Comparison of ENCODE assay signal across 8 cellular contexts in the genomic region with DNA sequence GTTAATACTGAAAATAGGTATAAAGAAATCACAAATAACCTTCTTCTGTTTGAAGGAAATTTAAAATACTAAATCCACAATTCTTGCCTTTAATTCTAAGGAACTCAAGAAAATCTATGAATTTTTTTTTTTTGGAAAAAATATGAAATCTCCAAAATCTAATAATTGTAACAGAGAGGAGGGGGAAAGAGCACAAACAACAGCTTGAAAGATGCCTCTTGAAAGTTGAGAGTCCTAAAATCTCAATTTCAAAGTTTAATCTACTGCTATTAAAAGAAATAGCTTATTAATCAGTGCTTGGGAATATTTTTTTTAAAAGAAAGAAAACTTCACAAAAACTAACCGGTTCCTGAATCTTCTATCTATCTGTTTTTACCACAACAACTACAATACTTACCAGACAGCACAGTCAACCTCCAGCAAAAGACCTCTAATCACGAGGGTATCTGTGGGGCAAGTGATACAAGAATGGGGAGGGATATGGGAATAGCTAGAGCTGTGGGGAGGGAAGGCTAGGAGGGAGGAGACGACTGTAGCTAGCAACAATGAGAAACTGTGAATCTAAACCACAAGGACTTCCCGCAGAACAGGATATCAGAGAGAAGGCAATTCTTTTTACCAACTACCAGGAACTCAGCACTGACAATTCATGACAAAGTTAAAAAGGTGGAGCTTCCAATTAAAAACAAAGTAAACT. TPM values are rescaled to one million over a fixed set of nuclear protein-coding genes. Genes with fewer than 3 reads are reported as not detected.
DNase-seq lines count a peak whose midpoint lies in the region; ATAC-seq, FAIRE-seq and TF ChIP-seq lines count a peak whose summit lies in the region.

A gene with protein sequence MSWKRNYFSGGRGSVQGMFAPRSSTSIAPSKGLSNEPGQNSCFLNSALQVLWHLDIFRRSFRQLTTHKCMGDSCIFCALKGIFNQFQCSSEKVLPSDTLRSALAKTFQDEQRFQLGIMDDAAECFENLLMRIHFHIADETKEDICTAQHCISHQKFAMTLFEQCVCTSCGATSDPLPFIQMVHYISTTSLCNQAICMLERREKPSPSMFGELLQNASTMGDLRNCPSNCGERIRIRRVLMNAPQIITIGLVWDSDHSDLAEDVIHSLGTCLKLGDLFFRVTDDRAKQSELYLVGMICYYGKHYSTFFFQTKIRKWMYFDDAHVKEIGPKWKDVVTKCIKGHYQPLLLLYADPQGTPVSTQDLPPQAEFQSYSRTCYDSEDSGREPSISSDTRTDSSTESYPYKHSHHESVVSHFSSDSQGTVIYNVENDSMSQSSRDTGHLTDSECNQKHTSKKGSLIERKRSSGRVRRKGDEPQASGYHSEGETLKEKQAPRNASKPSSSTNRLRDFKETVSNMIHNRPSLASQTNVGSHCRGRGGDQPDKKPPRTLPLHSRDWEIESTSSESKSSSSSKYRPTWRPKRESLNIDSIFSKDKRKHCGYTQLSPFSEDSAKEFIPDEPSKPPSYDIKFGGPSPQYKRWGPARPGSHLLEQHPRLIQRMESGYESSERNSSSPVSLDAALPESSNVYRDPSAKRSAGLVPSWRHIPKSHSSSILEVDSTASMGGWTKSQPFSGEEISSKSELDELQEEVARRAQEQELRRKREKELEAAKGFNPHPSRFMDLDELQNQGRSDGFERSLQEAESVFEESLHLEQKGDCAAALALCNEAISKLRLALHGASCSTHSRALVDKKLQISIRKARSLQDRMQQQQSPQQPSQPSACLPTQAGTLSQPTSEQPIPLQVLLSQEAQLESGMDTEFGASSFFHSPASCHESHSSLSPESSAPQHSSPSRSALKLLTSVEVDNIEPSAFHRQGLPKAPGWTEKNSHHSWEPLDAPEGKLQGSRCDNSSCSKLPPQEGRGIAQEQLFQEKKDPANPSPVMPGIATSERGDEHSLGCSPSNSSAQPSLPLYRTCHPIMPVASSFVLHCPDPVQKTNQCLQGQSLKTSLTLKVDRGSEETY (N-terminal part only) (minus strand): TSS at position 462 of the 697 bp plus-strand sequence. CDS start 15,684 bp downstream, outside the sequence.

- no peak within 1 kb of the TSS for H3K27ac ChIP-seq in neural cell (ENCODE audit: low read length)

- no peak for FAIRE-seq in frontal cortex (lab: Jason Lieb, UNC)

- POLR2A ChIA-PET in activated CD8-positive, alpha-beta T cell treated with anti-CD3 and anti-CD28 coated beads for 36 hours (lab: Charles Lee): interaction anchor here (0.6 to 1.0 kb wide), 3 partner anchors 23 to 35 kb away, joined by 3 to 4 read pairs (median 3); no protein-coding TSS in a partner anchor

- no peaks in the 10 kb centered on the region for H3K9me3 Mint-ChIP-seq in activated CD8-positive, alpha-beta T cell treated with anti-CD3 and anti-CD28 coated beads for 36 hours

- H3F3A ChIP-seq in neural cell (ENCODE audit: insufficient read depth, low read length, poor library complexity, severe bottlenecking): no peaks in the 10 kb centered on the region

- TF ChIP-seq CTCF in AG10803 (conservative IDR thresholded peaks at IDR 0.05; ENCODE audit: low read length): no peak
- TF ChIP-seq CTCF in activated CD8-positive, alpha-beta T cell treated with anti-CD3 and anti-CD28 coated beads for 36 hours (IDR thresholded peaks at IDR 0.05): no peak
- TF ChIP-seq CTCF in neural cell (IDR thresholded peaks at IDR 0.05; ENCODE audit: poor library complexity, severe bottlenecking): no peak

- peak within 1 kb of the TSS; percentile 32 for H3K4me3 ChIP-seq in AG10803 (ENCODE audit: low read length)
- H3K4me3 ChIP-seq in neural cell (ENCODE audit: low read length): no peak within 1 kb of the TSS

- H3K4me3 Mint-ChIP-seq in activated CD8-positive, alpha-beta T cell treated with anti-CD3 and anti-CD28 coated beads for 36 hours: peak within 1 kb of the TSS; percentile 33

- CTCF ChIA-PET in activated CD8-positive, alpha-beta T cell treated with anti-CD3 and anti-CD28 coated beads for 36 hours (lab: Charles Lee): interaction anchor here (1.0 kb wide), 1 partner anchor 53 kb away, joined by 4 read pairs; no protein-coding TSS in a partner anchor

- no peak within 1 kb of the TSS for H3K4me2 ChIP-seq in neural cell (ENCODE audit: low read length)

- peaks cover 11% of the 10 kb centered on the region for H3K79me2 ChIP-seq in neural cell (replicated peaks; ENCODE audit: insufficient read depth, low read length)

- H3K4me1 Mint-ChIP-seq in activated CD8-positive, alpha-beta T cell treated with anti-CD3 and anti-CD28 coated beads for 36 hours (ENCODE audit: low read depth): peaks cover 19% of the 10 kb centered on the region

- peak; percentile 45 for ATAC-seq in activated CD8-positive, alpha-beta T cell treated with anti-CD3 and anti-CD28 coated beads for 36 hours
- no peak for ATAC-seq in HG03025 (IDR thresholded peaks at IDR 0.05; ENCODE audit: low FRiP score, unreplicated experiment)
- no peak for ATAC-seq in HG02885 (IDR thresholded peaks at IDR 0.05; ENCODE audit: poor library complexity, unreplicated experiment)
- ATAC-seq in GM21528 (IDR thresholded peaks at IDR 0.05; ENCODE audit: low FRiP score, unreplicated experiment): no peak

- H3K27me3 ChIP-seq in neural cell (ENCODE audit: insufficient read depth, low read depth, low read length): no peaks in the 10 kb centered on the region

- H4K20me1 ChIP-seq in neural cell (ENCODE audit: insufficient read depth): no peaks in the 10 kb centered on the region

- H3K36me3 ChIP-seq in neural cell (ENCODE audit: insufficient read depth, low read length): no peaks in the 10 kb centered on the region

- H3K9me2 ChIP-seq in neural cell (ENCODE audit: insufficient read depth, low read length): no peaks in the 10 kb centered on the region

- intact Hi-C loops in activated CD8-positive, alpha-beta T cell treated with anti-CD3 and anti-CD28 coated beads for 36 hours (cut with micrococcal nuclease): no loop called here

- no peak for TF ChIP-seq EP300 in neural cell (conservative IDR thresholded peaks at IDR 0.05; ENCODE audit: poor library complexity, severe bottlenecking)

- DNase-seq in AG10803 (ENCODE audit: low read depth): peak; percentile 76
- peak; percentile 76 for DNase-seq in HCEC 1CT
- no peak for DNase-seq in activated CD8-positive, alpha-beta T cell treated with anti-CD3 and anti-CD28 coated beads for 36 hours
- DNase-seq in frontal cortex (ENCODE audit: low spot score in 2 of 2): no peak

- no peaks in the 10 kb centered on the region for H3K9me3 ChIP-seq in neural cell (ENCODE audit: low read length)

- no peaks in the 10 kb centered on the region for H3K36me3 Mint-ChIP-seq in activated CD8-positive, alpha-beta T cell treated with anti-CD3 and anti-CD28 coated beads for 36 hours (ENCODE audit: low read depth)

- no peak within 1 kb of the TSS for H3K9ac ChIP-seq in neural cell (ENCODE audit: low read length)

- no peaks in the 10 kb centered on the region for H3K27me3 Mint-ChIP-seq in activated CD8-positive, alpha-beta T cell treated with anti-CD3 and anti-CD28 coated beads for 36 hours

- H3K27ac Mint-ChIP-seq in activated CD8-positive, alpha-beta T cell treated with anti-CD3 and anti-CD28 coated beads for 36 hours: peak within 1 kb of the TSS; percentile 58

- no peak within 1 kb of the TSS for H2AFZ ChIP-seq in neural cell (ENCODE audit: low read depth, low read length)

- no peak for TF ChIP-seq RAD21 in neural cell (conservative IDR thresholded peaks at IDR 0.05)

TF ChIP-seq in neural cell, 6 proteins besides CTCF, POLR2A, EP300 and RAD21:
- TF ChIP-seq, protein P1, sequence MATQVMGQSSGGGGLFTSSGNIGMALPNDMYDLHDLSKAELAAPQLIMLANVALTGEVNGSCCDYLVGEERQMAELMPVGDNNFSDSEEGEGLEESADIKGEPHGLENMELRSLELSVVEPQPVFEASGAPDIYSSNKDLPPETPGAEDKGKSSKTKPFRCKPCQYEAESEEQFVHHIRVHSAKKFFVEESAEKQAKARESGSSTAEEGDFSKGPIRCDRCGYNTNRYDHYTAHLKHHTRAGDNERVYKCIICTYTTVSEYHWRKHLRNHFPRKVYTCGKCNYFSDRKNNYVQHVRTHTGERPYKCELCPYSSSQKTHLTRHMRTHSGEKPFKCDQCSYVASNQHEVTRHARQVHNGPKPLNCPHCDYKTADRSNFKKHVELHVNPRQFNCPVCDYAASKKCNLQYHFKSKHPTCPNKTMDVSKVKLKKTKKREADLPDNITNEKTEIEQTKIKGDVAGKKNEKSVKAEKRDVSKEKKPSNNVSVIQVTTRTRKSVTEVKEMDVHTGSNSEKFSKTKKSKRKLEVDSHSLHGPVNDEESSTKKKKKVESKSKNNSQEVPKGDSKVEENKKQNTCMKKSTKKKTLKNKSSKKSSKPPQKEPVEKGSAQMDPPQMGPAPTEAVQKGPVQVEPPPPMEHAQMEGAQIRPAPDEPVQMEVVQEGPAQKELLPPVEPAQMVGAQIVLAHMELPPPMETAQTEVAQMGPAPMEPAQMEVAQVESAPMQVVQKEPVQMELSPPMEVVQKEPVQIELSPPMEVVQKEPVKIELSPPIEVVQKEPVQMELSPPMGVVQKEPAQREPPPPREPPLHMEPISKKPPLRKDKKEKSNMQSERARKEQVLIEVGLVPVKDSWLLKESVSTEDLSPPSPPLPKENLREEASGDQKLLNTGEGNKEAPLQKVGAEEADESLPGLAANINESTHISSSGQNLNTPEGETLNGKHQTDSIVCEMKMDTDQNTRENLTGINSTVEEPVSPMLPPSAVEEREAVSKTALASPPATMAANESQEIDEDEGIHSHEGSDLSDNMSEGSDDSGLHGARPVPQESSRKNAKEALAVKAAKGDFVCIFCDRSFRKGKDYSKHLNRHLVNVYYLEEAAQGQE (IDR thresholded peaks at IDR 0.05; ENCODE audit: borderline replicate concordance): no peak
- TF ChIP-seq SMC3 (conservative IDR thresholded peaks at IDR 0.05; ENCODE audit: poor library complexity): no peak
- TF ChIP-seq TAF1 (IDR thresholded peaks at IDR 0.05; ENCODE audit: low read depth): no peak
- no peak for TF ChIP-seq EZH2 (IDR thresholded peaks at IDR 0.05; ENCODE audit: borderline replicate concordance, insufficient read depth, low read length, poor library complexity, severe bottlenecking)
- TF ChIP-seq MXI1 (conservative IDR thresholded peaks at IDR 0.05; ENCODE audit: poor library complexity, severe bottlenecking): no peak
- TF ChIP-seq POLR2AphosphoS5 (IDR thresholded peaks at IDR 0.05): no peak

RNA-seq across cellular contexts. Expression of the gene that starts here (rescaled TPM):
- total RNA-seq in activated CD8-positive, alpha-beta T cell treated with anti-CD3 and anti-CD28 coated beads for 36 hours: 1 to 10 TPM; 3.1 to 4.6 TPM
- 32.6 TPM for total RNA-seq in frontal cortex
- polyA plus RNA-seq in neural cell: 12.7 and 18.4 TPM in 2 replicates
- 41.6 and 50.6 TPM in 2 replicates for polyA minus RNA-seq in neural cell

Comparison
In these comparisons a context has a peak if more than half of its experiments do, and no peak if none do; other contexts are left out.
1. DNase-seq: peak in AG10803 (single experiment) and HCEC 1CT (single experiment); none in activated CD8-positive, alpha-beta T cell treated with anti-CD3 and anti-CD28 coated beads for 36 hours (single experiment) and frontal cortex (0 of 2).